ENCODE assay signal across 13 cellular contexts in the genomic region with DNA sequence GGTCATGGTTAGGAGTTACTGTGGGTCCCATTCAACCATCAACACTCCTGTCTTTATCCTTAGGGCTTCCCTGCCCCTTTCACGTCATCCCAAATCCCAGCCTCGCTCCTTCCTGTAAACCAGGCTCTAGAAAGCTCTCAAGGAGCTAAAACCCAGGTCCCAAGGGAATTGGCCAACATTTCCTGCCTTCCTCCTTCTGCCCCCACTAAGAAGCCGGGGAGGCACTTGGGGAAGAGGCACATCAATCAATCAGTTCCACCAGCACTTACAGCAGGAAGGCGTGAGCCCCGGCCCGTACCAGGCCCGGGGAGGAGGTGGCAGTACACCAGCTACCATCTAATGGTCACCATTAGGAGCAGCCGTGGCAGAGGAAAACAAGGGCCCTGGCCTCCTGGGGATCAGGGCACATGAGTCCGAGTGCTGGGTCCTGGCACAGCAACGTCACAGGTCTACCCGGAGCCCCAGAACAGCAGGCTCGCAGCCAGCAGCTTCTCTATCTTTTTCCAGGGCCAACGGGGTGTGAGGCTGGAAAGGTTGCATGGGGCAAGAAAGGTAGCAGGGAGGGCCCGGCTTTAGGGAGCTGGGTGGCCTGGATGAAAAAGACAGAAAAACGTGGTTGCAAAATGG.
DNase-seq lines count a peak whose midpoint lies in the region; ATAC-seq, FAIRE-seq and TF ChIP-seq lines count a peak whose summit lies in the region.
"Had no signal": no experiment of that assay in that cellular context is flagged by ENCODE, and none has a peak within 500 bp of the region (broad histone marks: within the 10 kb centered on the region; RNA-seq: fewer than 3 reads in every experiment).

No MANE protein-coding gene starts in this region.

- 32 to 53% (median 35%) methylated on average over 15 of the region's 15 CpGs for WGBS in stomach, 5 donors

- H3K4me1 ChIP-seq in adipocyte (ENCODE audit: control insufficient read depth, insufficient read depth, low read length), result no peaks in the 10 kb centered on the region
- peaks cover 39 to 78% of the 10 kb centered on the region in 2 donors for H3K4me1 ChIP-seq in kidney (ENCODE audit: control insufficient read depth in 1 of 2, insufficient read depth in 1 of 2, low read depth in 1 of 2, low read length in 2 of 2)
- peaks cover 95 to 100% (median 100%) of the 10 kb centered on the region in 4 donors for H3K4me1 ChIP-seq in stomach

- no peaks in the 10 kb centered on the region for H3K36me3 ChIP-seq in adipocyte (ENCODE audit: control insufficient read depth, insufficient read depth, low read length, severe bottlenecking)
- no peaks in the 10 kb centered on the region for H3K36me3 ChIP-seq in kidney (ENCODE audit: control insufficient read depth in 1 of 2, insufficient read depth in 2 of 2, low read length in 2 of 2)
- H3K36me3 ChIP-seq in stomach, result peaks cover 0 to 4% (median 2%) of the 10 kb centered on the region in 4 donors

- no peak for TF ChIP-seq POLR2A in stomach (IDR thresholded peaks at IDR 0.05)

- ATAC-seq in HG02571 (IDR thresholded peaks at IDR 0.05; ENCODE audit: unreplicated experiment), result no peak
- ATAC-seq: activated CD8-positive, alpha-beta memory T cell treated with anti-CD3 and anti-CD28 coated beads, Interleukin-2, amount 10 ng/mL, durations not matched to agents 7 days and 5 days; HCT116; Panc1 had no signal

- intact Hi-C loops in kidney (cut with DNase I), result no loop called here
- intact Hi-C loops in stomach (cut with DNase I; ENCODE audit: low total_unique reads), result loop anchor here (10.0 kb wide), 1 partner anchor 107 kb away; a partner anchor contains a TSS

- H3K4me3 ChIP-seq in adipocyte (ENCODE audit: low read length) (no peak overlapping the region), kidney (ENCODE audit: low read length in 2 of 2) (no peak overlapping the region), stomach (no peak overlapping the region)

- TF ChIP-seq CTCF in kidney (IDR thresholded peaks at IDR 0.05; ENCODE audit: borderline replicate concordance, extremely low read depth, insufficient read depth) (no peak), stomach (IDR thresholded peaks at IDR 0.05) (no peak)

- FAIRE-seq in kidney (lab: Jason Lieb, UNC), result no peak

- H3K27ac ChIP-seq in kidney (ENCODE audit: low read depth in 2 of 2, low read length in 2 of 2) (peak overlapping the region; percentile 91 to 95), stomach (peak overlapping the region; percentile 88 to 97 (median 92))

- H3K9me3 ChIP-seq in adipocyte (ENCODE audit: control insufficient read depth, low read length), result no peaks in the 10 kb centered on the region
- no peaks in the 10 kb centered on the region for H3K9me3 ChIP-seq in kidney (ENCODE audit: control insufficient read depth in 1 of 2, low read length in 2 of 2)
- no peaks in the 10 kb centered on the region for H3K9me3 ChIP-seq in stomach

- H3K9ac ChIP-seq in adipocyte (ENCODE audit: low read length), result no peak overlapping the region
- peak overlapping the region in 1 of 2 donors; percentile 63 for H3K9ac ChIP-seq in kidney (ENCODE audit: low read length in 2 of 2)

- no peak for TF ChIP-seq EP300 in stomach (IDR thresholded peaks at IDR 0.05)

- DNase-seq in GM03348 (ENCODE audit: low spot score), result peak; percentile 53
- DNase-seq in adipocyte (ENCODE audit: low read depth), result peak; percentile 47
- no peak for DNase-seq in kidney
- DNase-seq in stomach, result peak; percentile 68
- DNase-seq in NCI-H1048 (lab: John Stamatoyannopoulos, UW), result no peak
- DNase-seq in NOMO-1 treated with dmso at 0.1 percent for 144 hours (lab: John Stamatoyannopoulos, UW; ENCODE audit: unreplicated experiment), result no peak
- DNase-seq: activated CD8-positive, alpha-beta memory T cell treated with anti-CD3 and anti-CD28 coated beads, Interleukin-2, amount 10 ng/mL, durations not matched to agents 7 days and 5 days; hippocampal formation; NCI-H2029; T1000 had no signal

- H3K27me3 ChIP-seq in adipocyte (replicated peaks; ENCODE audit: control insufficient read depth, insufficient read depth, low read length), result peaks cover 19% of the 10 kb centered on the region
- no peaks in the 10 kb centered on the region for H3K27me3 ChIP-seq in stomach

Comparison
In these comparisons a context has a peak if more than half of its experiments do, and no peak if none do; other contexts are left out.
1. DNase-seq: peak in GM03348 (single experiment), adipocyte (single experiment) and stomach (single experiment); none in kidney (single experiment), NCI-H1048 (single experiment) and NOMO-1 treated with dmso at 0.1 percent for 144 hours (single experiment).